ENCODE assay signal across 24 cellular contexts in the genomic region with DNA sequence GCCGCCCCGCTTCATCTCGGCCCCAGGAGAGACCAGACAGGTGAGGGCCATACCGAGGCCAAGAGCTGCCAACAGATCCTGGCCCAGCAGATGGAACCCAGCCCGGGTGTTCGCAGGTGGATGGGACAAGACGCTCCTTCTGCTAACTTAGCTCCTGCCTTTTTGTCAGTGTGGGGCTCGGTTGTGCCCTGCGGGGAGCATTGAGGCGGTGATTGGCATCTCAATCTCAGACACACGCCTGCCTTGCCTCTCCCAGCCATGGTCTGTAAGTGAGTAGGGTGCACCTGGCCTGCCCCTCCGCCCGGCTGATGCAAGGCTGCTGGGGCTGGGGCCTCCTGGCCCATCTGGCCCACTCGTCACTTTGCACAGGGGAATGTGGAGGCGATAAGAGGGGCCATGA.
"Had no signal": no experiment of that assay in that cellular context is flagged by ENCODE, and none has a peak within 500 bp of the region (broad histone marks: within the 10 kb centered on the region; RNA-seq: fewer than 3 reads in every experiment).

No MANE protein-coding gene starts in this region.

- H3K4me1 ChIP-seq: Peyer's patch had no signal

- ATAC-seq: T-helper 17 cell, WTC11 had no signal

- H3K27ac ChIP-seq: brain microvascular endothelial cell, cardiac muscle cell, Peyer's patch, SJSA1 had no signal

- H3K36me3 ChIP-seq: brain microvascular endothelial cell, cardiac muscle cell, SJSA1 had no signal

- H3K27me3 ChIP-seq: brain microvascular endothelial cell, cardiac muscle cell, Peyer's patch, SJSA1 had no signal

- H3K9me3 ChIP-seq: Peyer's patch, SJSA1 had no signal

- DNase-seq: activated CD4-positive, alpha-beta T cell treated with anti-CD3 and anti-CD28 coated beads for 1 hour; activated CD4-positive, alpha-beta T cell treated with anti-CD3 and anti-CD28 coated beads, Interleukin-2, amount 10 ng/mL, durations not matched to agents 24 days and 14 days; activated CD4-positive, alpha-beta T cell treated with anti-CD3 and anti-CD28 coated beads, Interleukin-2, amount 50 U/mL, for 48 hours; activated CD8-positive, alpha-beta memory T cell treated with anti-CD3 and anti-CD28 coated beads, Interleukin-2, amount 10 ng/mL, durations not matched to agents 7 days and 5 days; activated gamma-delta T cell; activated naive CD4-positive, alpha-beta T cell treated with anti-CD3 and anti-CD28 coated beads for 36 hours; activated T-cell treated with anti-CD3 and anti-CD28 coated beads, Interleukin-2, amount 50 U/mL, for 24 hours; brain microvascular endothelial cell; cerebellar nuclear complex; Kasumi-1; NCI-H146; NCI-H187 treated with DMSO at 0.1 percent for 48 hours; NCI-H2081 treated with DMSO at 0.1 percent for 48 hours; NCI-H510A treated with DMSO at 0.1 percent for 48 hours; NCI-H69; NK-92 treated with Interleukin-12 subunit alpha and Interleukin-12 subunit beta, amount 100 ng/mL, for 24 hours; OCI-M1; SHP77; T-helper 17 cell; T-helper 9 cell had no signal

- H3K4me3 ChIP-seq: cardiac muscle cell, Peyer's patch, SJSA1 had no signal
